In genomic region chr2:31980674-31981356, GRCh38 we compare ENCODE assay signal across 9 cellular contexts. TPM values are rescaled to one million over a fixed set of nuclear protein-coding genes. Genes with fewer than 3 reads are reported as not detected.
DNase-seq lines count a peak whose midpoint lies in the region; ATAC-seq, FAIRE-seq and TF ChIP-seq lines count a peak whose summit lies in the region.
"Had no signal": no experiment of that assay in that cellular context is flagged by ENCODE, and none has a peak within 500 bp of the region (broad histone marks: within the 10 kb centered on the region; RNA-seq: fewer than 3 reads in every experiment).

No MANE protein-coding gene starts in this region.

- H3K4me1 ChIP-seq in GM23338 (ENCODE audit: insufficient read depth): peaks cover 12% of the 10 kb centered on the region
- peaks cover 11% of the 10 kb centered on the region; the same call in 1 of the 2 replicates for H3K4me1 ChIP-seq in GM12878 (ENCODE audit: control insufficient read depth, insufficient read depth, low read length)
- H3K4me1 ChIP-seq in mucosa of descending colon (ENCODE audit: low read depth): no peaks in the 10 kb centered on the region
- H3K4me1 ChIP-seq in esophagus squamous epithelium: peaks cover 0 to 18% (median 4%) of the 10 kb centered on the region in 3 donors

- TF ChIP-seq POLR2A in GM12878 (IDR thresholded peaks at IDR 0.05; ENCODE audit: low read depth, low read length) (no peak), esophagus squamous epithelium (IDR thresholded peaks at IDR 0.05) (no peak)

- peaks cover 21% of the 10 kb centered on the region for H3K4me1 Mint-ChIP-seq in activated CD4-positive, alpha-beta T cell treated with anti-CD3 and anti-CD28 coated beads, Interleukin-2, amount 10 ng/mL, durations not matched to agents 7 days and 5 days
- H3K4me1 Mint-ChIP-seq in GM23338: peaks cover 24% of the 10 kb centered on the region

- H3K27ac ChIP-seq in GM23338 (ENCODE audit: low read depth): no peak overlapping the region
- peak overlapping the region; percentile 72 for H3K27ac ChIP-seq in GM12878 (ENCODE audit: control insufficient read depth, insufficient read depth)
- no peak overlapping the region for H3K27ac ChIP-seq in esophagus squamous epithelium

- H3K79me2 ChIP-seq in GM23338 (replicated peaks; ENCODE audit: insufficient read depth) (peaks cover 99% of the 10 kb centered on the region), GM12878 (ENCODE audit: control insufficient read depth, insufficient read depth, low read length) (peaks cover 73% of the 10 kb centered on the region)

- no TSS peak for BruUV-seq in GM12878 (replicated peaks; lab: Mats Ljungman, UMichigan)

- H2AFZ ChIP-seq in GM23338: no peak overlapping the region
- H2AFZ ChIP-seq in GM12878 (ENCODE audit: control insufficient read depth, low read depth, low read length): peak overlapping the region; percentile 63

- TF ChIP-seq CTCF in GM23338 (conservative IDR thresholded peaks at IDR 0.05; ENCODE audit: low read depth in 2 of 2) (no peak), GM12878 (IDR thresholded peaks at IDR 0.05 in 2 of 3, conservative IDR thresholded peaks at IDR 0.05 in 1 of 3; ENCODE audit: control insufficient read depth in 2 of 3, extremely low read depth in 1 of 3, insufficient read depth in 1 of 3, low read depth in 3 of 3, low read length in 3 of 3) (peak in 1 of 3 experiments; percentile 23; a peak in 1 of 6 replicates), mucosa of descending colon (IDR thresholded peaks at IDR 0.05) (no peak), esophagus squamous epithelium (IDR thresholded peaks at IDR 0.05) (no peak)

- no peaks in the 10 kb centered on the region for H3K27me3 ChIP-seq in GM23338 (ENCODE audit: insufficient read depth)
- no peaks in the 10 kb centered on the region for H3K27me3 ChIP-seq in GM12878 (replicated peaks in 1 of 2; ENCODE audit: control insufficient read depth in 2 of 2, insufficient read depth in 2 of 2, low read length in 1 of 2)
- H3K27me3 ChIP-seq in esophagus squamous epithelium: no peaks in the 10 kb centered on the region
- H3K27me3 ChIP-seq: BLaER1 treated with 17β-estradiol and CSF1 and Interleukin-3, amounts not matched to agents 10 nM and 100 nM had no signal

- peaks cover 4% of the 10 kb centered on the region for H3K9me3 Mint-ChIP-seq in activated CD4-positive, alpha-beta T cell treated with anti-CD3 and anti-CD28 coated beads, Interleukin-2, amount 10 ng/mL, durations not matched to agents 7 days and 5 days
- no peaks in the 10 kb centered on the region for H3K9me3 Mint-ChIP-seq in GM23338

- intact Hi-C loops in GM12878 (cut with micrococcal nuclease; ENCODE audit: unreplicated experiment) (no loop called here), mucosa of descending colon (cut with DNase I, micrococcal nuclease) (no loop called here), esophagus squamous epithelium (cut with DNase I) (no loop called here)

- FAIRE-seq in GM12878 (lab: Jason Lieb, UNC): peak; percentile 79

- no peaks in the 10 kb centered on the region for H3F3A ChIP-seq in GM23338 (replicated peaks; ENCODE audit: low read depth)

- in situ Hi-C loops in KBM-7 (cut with MboI; ENCODE audit: low pct_unique_long_range_greater_than_20kb, low sequenced_read_pairs) (no loop called here), GM12878 (cut with MboI) (no loop called here)

- no peak for DNase-seq in activated CD4-positive, alpha-beta T cell treated with anti-CD3 and anti-CD28 coated beads, Interleukin-2, amount 10 ng/mL, durations not matched to agents 7 days and 5 days
- DNase-seq in activated CD4-positive, alpha-beta T cell treated with anti-CD3 and anti-CD28 coated beads, Interleukin-2, amount 50 U/mL, for 1 hour: no peak
- peak; percentile 71 for DNase-seq in GM23338 (ENCODE audit: low spot score)
- peak; percentile 44 for DNase-seq in KBM-7
- DNase-seq in GM12878 (ENCODE audit: low read depth, low spot score): peak; percentile 76
- DNase-seq in mucosa of descending colon: peak in 1 of 3 donors; percentile 6
- no peak for DNase-seq in esophagus squamous epithelium (lab: John Stamatoyannopoulos, UW)
- DNase-seq in amniotic stem cell (lab: John Stamatoyannopoulos, UW): no peak

- H3K27me3 Mint-ChIP-seq in activated CD4-positive, alpha-beta T cell treated with anti-CD3 and anti-CD28 coated beads, Interleukin-2, amount 10 ng/mL, durations not matched to agents 7 days and 5 days: no peaks in the 10 kb centered on the region
- peaks cover 4% of the 10 kb centered on the region for H3K27me3 Mint-ChIP-seq in GM23338 (ENCODE audit: insufficient read depth, low read depth, poor library complexity)

- peak; percentile 23; the same call in 1 of the 2 replicates for TF ChIP-seq RAD21 in GM12878 (IDR thresholded peaks at IDR 0.05; ENCODE audit: insufficient read depth, low read depth, low read length)

- POLR2A ChIA-PET in activated CD4-positive, alpha-beta T cell treated with anti-CD3 and anti-CD28 coated beads, Interleukin-2, amount 10 ng/mL, durations not matched to agents 7 days and 5 days (lab: Charles Lee): no interaction called here
- POLR2A ChIA-PET in GM12878 (lab: Charles Lee): interaction anchor here (1.2 to 1.9 kb wide), 2 partner anchors 23 to 28 kb away, joined by 4 read pairs; no protein-coding TSS in a partner anchor

- peaks cover 20% of the 10 kb centered on the region for H3K36me3 Mint-ChIP-seq in activated CD4-positive, alpha-beta T cell treated with anti-CD3 and anti-CD28 coated beads, Interleukin-2, amount 10 ng/mL, durations not matched to agents 7 days and 5 days (ENCODE audit: low read depth)
- no peaks in the 10 kb centered on the region for H3K36me3 Mint-ChIP-seq in GM23338 (ENCODE audit: low read depth)

- H3K9me2 ChIP-seq in GM23338 (ENCODE audit: insufficient read depth): no peaks in the 10 kb centered on the region

- SMC1A ChIA-PET in GM12878 (lab: Charles Lee; ENCODE audit: uncharacterized antibody, unreplicated experiment): interaction anchor here (0.9 to 1.4 kb wide), 4 partner anchors 10 to 59 kb away, joined by 3 to 5 read pairs (median 4); no protein-coding TSS in a partner anchor

- peaks cover 4% of the 10 kb centered on the region for H3K9me3 ChIP-seq in GM12878 (replicated peaks; ENCODE audit: control insufficient read depth, insufficient read depth, low read length)
- no peaks in the 10 kb centered on the region for H3K9me3 ChIP-seq in mucosa of descending colon
- no peaks in the 10 kb centered on the region for H3K9me3 ChIP-seq in esophagus squamous epithelium

- no peak overlapping the region for H3K9ac ChIP-seq in GM12878 (ENCODE audit: control insufficient read depth, insufficient read depth, low read length)

- H3K4me2 ChIP-seq in GM23338 (peak overlapping the region; percentile 1; the same call in 1 of the 2 replicates), GM12878 (ENCODE audit: control insufficient read depth, insufficient read depth) (peak overlapping the region; percentile 70)

- peak; percentile 96 for ATAC-seq in GM23338
- ATAC-seq in GM12878: peak; percentile 100
- peak; percentile 80 for ATAC-seq in mucosa of descending colon

- RAD21 ChIA-PET in GM12878 (lab: Charles Lee; ENCODE audit: unreplicated experiment): interaction anchor here (1.0 kb wide), 1 partner anchor 20 kb away, joined by 3 read pairs; no protein-coding TSS in a partner anchor

- 2% methylated on average over 6 of the region's 6 CpGs for WGBS in GM12878 (ENCODE audit: insufficient coverage, insufficient replicate concordance, low lambda C conversion rate, missing lambda C conversion rate)
- WGBS in esophagus squamous epithelium, 2 donors: 60 to 71% methylated on average over 6 of the region's 6 CpGs

- H3K4me3 Mint-ChIP-seq in activated CD4-positive, alpha-beta T cell treated with anti-CD3 and anti-CD28 coated beads, Interleukin-2, amount 10 ng/mL, durations not matched to agents 7 days and 5 days: no peak overlapping the region
- H3K4me3 Mint-ChIP-seq in GM23338: no peak overlapping the region

- no peak overlapping the region for H3K4me3 ChIP-seq in GM23338
- H3K4me3 ChIP-seq in GM12878: 0 out of 2 replicates have a peak overlapping the region, but pooled peaks have one; percentile 7
- no peak overlapping the region for H3K4me3 ChIP-seq in mucosa of descending colon
- no peak overlapping the region for H3K4me3 ChIP-seq in esophagus squamous epithelium
- H3K4me3 ChIP-seq: BLaER1 treated with 17β-estradiol and CSF1 and Interleukin-3, amounts not matched to agents 10 nM and 100 nM had no signal

- H4K20me1 ChIP-seq in GM23338 (replicated peaks; ENCODE audit: insufficient read depth): peaks cover 45% of the 10 kb centered on the region
- no peaks in the 10 kb centered on the region for H4K20me1 ChIP-seq in GM12878 (ENCODE audit: control insufficient read depth, insufficient read depth)

- no peak for TF ChIP-seq EP300 in GM12878 (IDR thresholded peaks at IDR 0.05; ENCODE audit: borderline replicate concordance in 1 of 2, control insufficient read depth in 1 of 2, low read depth in 2 of 2, low read length in 2 of 2)

- peak overlapping the region; percentile 26 for H3K27ac Mint-ChIP-seq in activated CD4-positive, alpha-beta T cell treated with anti-CD3 and anti-CD28 coated beads, Interleukin-2, amount 10 ng/mL, durations not matched to agents 7 days and 5 days
- no peak overlapping the region for H3K27ac Mint-ChIP-seq in GM23338

- H3K36me3 ChIP-seq in GM23338 (ENCODE audit: insufficient read depth): no peaks in the 10 kb centered on the region
- H3K36me3 ChIP-seq in GM12878 (ENCODE audit: control insufficient read depth in 2 of 2, insufficient read depth in 2 of 2, low read length in 1 of 2): no peaks in the 10 kb centered on the region; a peak in 2 of 4 replicates
- H3K36me3 ChIP-seq in mucosa of descending colon (ENCODE audit: low read depth): no peaks in the 10 kb centered on the region
- peaks cover 0 to 9% (median 0%) of the 10 kb centered on the region in 3 donors for H3K36me3 ChIP-seq in esophagus squamous epithelium

- CTCF ChIA-PET in activated CD4-positive, alpha-beta T cell treated with anti-CD3 and anti-CD28 coated beads, Interleukin-2, amount 10 ng/mL, durations not matched to agents 7 days and 5 days (lab: Charles Lee): interaction anchor here (0.9 kb wide), 1 partner anchor 10 kb away, joined by 4 read pairs; no protein-coding TSS in a partner anchor
- CTCF ChIA-PET in GM12878 (lab: Yijun Ruan, JAX): interaction anchor here (1.8 kb wide), 1 partner anchor 17 kb away, joined by 4 read pairs; no protein-coding TSS in a partner anchor

RNA-seq across cellular contexts. Expression of gene MEMO1, which starts 30.0 kb away (rescaled TPM):
- 10 to 100 TPM; 50.1 to 52.3 TPM for total RNA-seq in activated CD4-positive, alpha-beta T cell treated with anti-CD3 and anti-CD28 coated beads, Interleukin-2, amount 10 ng/mL, durations not matched to agents 7 days and 5 days
- 37.3 and 39.1 TPM in 2 replicates for total RNA-seq in GM23338 (2014; rRNA removed; shearing (Covaris generic))
- 67.0 and 72.4 TPM in 2 replicates for polyA plus RNA-seq in GM23338 (2016; fragmentation: Nextera tagmentation; extraction: Ambion mirVana)
- total RNA-seq in GM12878 (2013; cell fraction: nucleolus; rRNA removed): 61.0 and 68.9 TPM in 2 replicates
- 39.5 and 39.8 TPM in 2 replicates for total RNA-seq in GM12878 (2014; rRNA removed)
- total RNA-seq in GM12878 (2014; rRNA removed; fragmentation: Illumina TruSeq; extraction: Trizol): 62.6 and 66.1 TPM in 2 replicates
- 66.7 and 68.4 TPM in 2 replicates for total RNA-seq in GM12878 (2021)
- polyA plus RNA-seq in GM12878 (2011; ENCODE audit: low read depth): 37.4 TPM
- polyA plus RNA-seq in GM12878 (2011; rRNA removed): 79.6 and 91.7 TPM in 2 replicates
- polyA plus RNA-seq in GM12878 (2011; cell fraction: cytosol; rRNA removed): 37.9 and 50.4 TPM in 2 replicates
- 44.6 and 47.1 TPM in 2 replicates for polyA plus RNA-seq in GM12878 (2011; cell fraction: nucleus; rRNA removed)
- polyA plus RNA-seq in GM12878 (2012): 42.1 and 51.1 TPM in 2 replicates
- 67.7 and 70.4 TPM in 2 replicates for polyA plus RNA-seq in GM12878 (2014; fragmentation: Illumina TruSeq; extraction: Trizol)
- 10 to 100 TPM; 73.9 to 99.1 TPM for polyA plus RNA-seq in GM12878 (2014; fragmentation: Nextera tagmentation; extraction: Ambion mirVana)
- polyA plus RNA-seq in GM12878 (2014; rRNA removed): 69.6 and 74.9 TPM in 2 replicates
- 10 to 100 TPM; 68.2 to 79.9 TPM for polyA plus RNA-seq in GM12878 (2016; fragmentation: Nextera tagmentation; extraction: Ambion mirVana)
- polyA minus RNA-seq in GM12878 (2011; rRNA and poly(A)+ RNA removed): 58.7 and 61.4 TPM in 2 replicates
- polyA minus RNA-seq in GM12878 (2011; cell fraction: cytosol; rRNA and poly(A)+ RNA removed): 21.1 and 23.0 TPM in 2 replicates
- polyA minus RNA-seq in GM12878 (2011; cell fraction: nucleus; rRNA and poly(A)+ RNA removed): 24.7 and 40.9 TPM in 2 replicates
- total RNA-seq in mucosa of descending colon: 10 to 100 TPM; 28.6 to 46.4 (median 29.2) TPM
- 10 to 100 TPM; 32.1 to 61.7 (median 45.0) TPM for total RNA-seq in esophagus squamous epithelium

RNA-seq across cellular contexts. Expression of gene DPY30, which starts 58.8 kb away (rescaled TPM):
- 10 to 100 TPM; 58.2 to 64.6 TPM for total RNA-seq in activated CD4-positive, alpha-beta T cell treated with anti-CD3 and anti-CD28 coated beads, Interleukin-2, amount 10 ng/mL, durations not matched to agents 7 days and 5 days
- total RNA-seq in GM23338 (2014; rRNA removed; shearing (Covaris generic)): 156 and 176 TPM in 2 replicates
- polyA plus RNA-seq in GM23338 (2016; fragmentation: Nextera tagmentation; extraction: Ambion mirVana) (518 and 520 TPM in 2 replicates), GM12878 (2011; rRNA removed) (95.0 and 148 TPM in 2 replicates), GM12878 (2014; fragmentation: Illumina TruSeq; extraction: Trizol) (83.4 and 103 TPM in 2 replicates), GM12878 (2014; fragmentation: Nextera tagmentation; extraction: Ambion mirVana) (100 to 1,000 TPM; 287 to 307 TPM), GM12878 (2014; rRNA removed) (49.9 and 63.9 TPM in 2 replicates), GM12878 (2016; fragmentation: Nextera tagmentation; extraction: Ambion mirVana) (100 to 1,000 TPM; 149 to 161 TPM)
- 15.5 and 23.9 TPM in 2 replicates for total RNA-seq in GM12878 (2013; cell fraction: nucleolus; rRNA removed)
- total RNA-seq in GM12878 (2014; rRNA removed) (45.8 and 55.9 TPM in 2 replicates), GM12878 (2014; rRNA removed; fragmentation: Illumina TruSeq; extraction: Trizol) (65.3 and 68.6 TPM in 2 replicates), GM12878 (2021) (50.3 and 55.9 TPM in 2 replicates), mucosa of descending colon (10 to 100 TPM; 49.0 to 59.2 (median 49.0) TPM), esophagus squamous epithelium (10 to 100 TPM; 53.0 to 58.2 (median 54.6) TPM)
- 96.5 TPM for polyA plus RNA-seq in GM12878 (2011; ENCODE audit: low read depth)
- polyA plus RNA-seq in GM12878 (2011; cell fraction: cytosol; rRNA removed): 45.6 and 58.0 TPM in 2 replicates
- polyA plus RNA-seq in GM12878 (2011; cell fraction: nucleus; rRNA removed): 33.2 and 38.4 TPM in 2 replicates
- polyA plus RNA-seq in GM12878 (2012): 72.7 and 80.4 TPM in 2 replicates
- polyA minus RNA-seq in GM12878 (2011; rRNA and poly(A)+ RNA removed): 19.8 and 22.3 TPM in 2 replicates
- polyA minus RNA-seq in GM12878 (2011; cell fraction: cytosol; rRNA and poly(A)+ RNA removed): 11.8 and 13.4 TPM in 2 replicates
- polyA minus RNA-seq in GM12878 (2011; cell fraction: nucleus; rRNA and poly(A)+ RNA removed): 6.3 and 7.6 TPM in 2 replicates

Comparison
In these comparisons a context has a peak if more than half of its experiments do, and no peak if none do; other contexts are left out.
1. DNase-seq: peak in GM23338 (single experiment), KBM-7 (single experiment) and GM12878 (single experiment); none in activated CD4-positive, alpha-beta T cell treated with anti-CD3 and anti-CD28 coated beads, Interleukin-2, amount 10 ng/mL, durations not matched to agents 7 days and 5 days (single experiment), activated CD4-positive, alpha-beta T cell treated with anti-CD3 and anti-CD28 coated beads, Interleukin-2, amount 50 U/mL, for 1 hour (single experiment), esophagus squamous epithelium (single experiment) and amniotic stem cell (single experiment).
2. Peak in every context shown above with its lines, with median percentiles within 50 percentile points of each other: ATAC-seq.